Comparison of ENCODE assay signal across 28 cellular contexts in genomic region chrX:123881330-123881729, GRCh38. TPM values are rescaled to one million over a fixed set of nuclear protein-coding genes. Genes with fewer than 3 reads are reported as not detected.
DNase-seq lines count a peak whose midpoint lies in the region; ATAC-seq, FAIRE-seq and TF ChIP-seq lines count a peak whose summit lies in the region.
"Had no signal": no experiment of that assay in that cellular context is flagged by ENCODE, and none has a peak within 500 bp of the region (broad histone marks: within the 10 kb centered on the region; RNA-seq: fewer than 3 reads in every experiment).

No MANE protein-coding gene starts in this region.

- no peaks in the 10 kb centered on the region for H3K9me2 ChIP-seq in hepatocyte (replicated peaks; ENCODE audit: insufficient read depth)

- H3K27ac ChIP-seq in 22Rv1 = peak overlapping the region; percentile 53
- H3K27ac ChIP-seq in hepatocyte = no peak overlapping the region
- H3K27ac ChIP-seq: foreskin keratinocyte, GM23248 had no signal

- H3K9me3 ChIP-seq in hepatocyte (ENCODE audit: low read depth) = no peaks in the 10 kb centered on the region

- H4K20me1 ChIP-seq in hepatocyte (ENCODE audit: insufficient read depth, poor library complexity, severe bottlenecking) = peaks cover 17% of the 10 kb centered on the region

- in situ Hi-C loops in Caki2 (cut with HindIII; ENCODE audit: low pct_unique_long_range_greater_than_20kb, low sequenced_read_pairs) = no loop called here

- peak; percentile 94 for FAIRE-seq in islet of Langerhans (lab: Jason Lieb, UNC)
- FAIRE-seq: bronchial epithelial cell, small intestine, urothelium cell line had no signal

- ATAC-seq in activated CD4-positive, CD25-positive, alpha-beta regulatory T cell treated with anti-CD3 and anti-CD28 coated beads, Interleukin-2, amount 50 U/mL, for 24 hours = no peak
- no peak for ATAC-seq in HG02884 (IDR thresholded peaks at IDR 0.05; ENCODE audit: unreplicated experiment)
- ATAC-seq: esophagus mucosa, foreskin keratinocyte had no signal

- no peaks in the 10 kb centered on the region for H3K4me1 ChIP-seq in hepatocyte (ENCODE audit: insufficient read depth)
- H3K4me1 ChIP-seq: foreskin keratinocyte had no signal

- H3K4me2 ChIP-seq in hepatocyte = no peak overlapping the region

- H3K36me3 ChIP-seq in hepatocyte (replicated peaks; ENCODE audit: insufficient read depth, low read depth) = no peaks in the 10 kb centered on the region

- H3K4me3 ChIP-seq in hepatocyte = no peak overlapping the region
- H3K4me3 ChIP-seq: GM23248 had no signal

- H3K27me3 ChIP-seq in hepatocyte = no peaks in the 10 kb centered on the region
- H3K27me3 ChIP-seq: foreskin keratinocyte had no signal

- H3K79me2 ChIP-seq in hepatocyte = peaks cover 51% of the 10 kb centered on the region

- no peak overlapping the region for H2AFZ ChIP-seq in hepatocyte
- H2AFZ ChIP-seq: GM23248 had no signal

- DNase-seq in Caki2 (ENCODE audit: low read depth) (peak; percentile 25), NCI-H2196 treated with DMSO at 0.1 percent for 48 hours (lab: John Stamatoyannopoulos, UW; ENCODE audit: unreplicated experiment) (peak; percentile 4), Kasumi-1 (lab: John Stamatoyannopoulos, UW) (no peak), hepatocyte (ENCODE audit: low spot score) (no peak)
- DNase-seq: activated B cell treated with CpG ODN at 0.5 μM for 24 hours; activated CD4-positive, alpha-beta memory T cell treated with anti-CD3 and anti-CD28 coated beads, Interleukin-2, amount 10 ng/mL, durations not matched to agents 7 days and 5 days; amniotic stem cell; cortex of kidney; foreskin keratinocyte; GM23248; Karpas-422; naive B cell; NCI-H1048; NCI-H187; NCI-H446; OCI-M1; retina; Right ventricle myocardium superior; small intestine; stimulated activated CD4-positive, alpha-beta T cell treated with anti-CD3 and anti-CD28 coated beads, Interleukin-1b, Interleukin-23, amount 100 ng/mL, for 48 hours; T1000 had no signal

- no peak for TF ChIP-seq CTCF in 22Rv1 (IDR thresholded peaks at IDR 0.05)
- no peak for TF ChIP-seq CTCF in hepatocyte (IDR thresholded peaks at IDR 0.05; ENCODE audit: poor library complexity)

RNA-seq across cellular contexts. Expression of gene XIAP, which starts 21.5 kb away (rescaled TPM):
- total RNA-seq in Caki2 (2014; rRNA removed; shearing (Covaris generic); ENCODE audit: low replicate concordance) = 11.0 and 24.5 TPM in 2 replicates
- 36.1 and 38.1 TPM in 2 replicates for total RNA-seq in hepatocyte
- polyA plus RNA-seq in hepatocyte = 7.9 and 13.7 TPM in 2 replicates

Comparison
In these comparisons a context has a peak if more than half of its experiments do, and no peak if none do; other contexts are left out.
1. DNase-seq: peak in Caki2 (single experiment) and NCI-H2196 treated with DMSO at 0.1 percent for 48 hours (single experiment); none in Kasumi-1 (0 of 2) and hepatocyte (single experiment).